1 cellular context compared by ENCODE assay signal in genomic region chr2:55693181-55694125, GRCh38.
A peak's percentile ranks its signal among the peaks of the same experiment; 100 is the strongest.
TF ChIP-seq lines count a peak whose summit lies in the region.

TSS of gene PNPT1 (minus strand) at chr2:55693844. CDS start at chr2:55693823, 21 bp downstream.

TF ChIP-seq in K562, 482 proteins besides CTCF, POLR2A, EP300 and RAD21 (continued from another document):
- 0 out of 2 replicates have a peak, but pooled peaks have one; percentile 76 for TF ChIP-seq E2F5 (CRISPR knock-in tag; IDR thresholded peaks at IDR 0.05)
- peak; percentile 33; the same call in 1 of the 2 replicates for TF ChIP-seq CREB3L1 (IDR thresholded peaks at IDR 0.05; ENCODE audit: borderline replicate concordance, low read depth)
- TF ChIP-seq ELF1 (tag; IDR thresholded peaks at IDR 0.05), result peak; percentile 63
- peak; percentile 99 for TF ChIP-seq MAX (CRISPR knock-in tag; IDR thresholded peaks at IDR 0.05)
- peak; percentile 68 for TF ChIP-seq MBD2 (IDR thresholded peaks at IDR 0.05; ENCODE audit: borderline replicate concordance, low read depth)
- peak; percentile 78 for TF ChIP-seq MXI1 (IDR thresholded peaks at IDR 0.05; ENCODE audit: low read depth, low read length)
